ENCODE assay signal across 20 cellular contexts in genomic region chr1:31746687-31747086, GRCh38. TPM values are rescaled to one million over a fixed set of nuclear protein-coding genes. Genes with fewer than 3 reads are reported as not detected.
DNase-seq lines count a peak whose midpoint lies in the region; ATAC-seq, FAIRE-seq and TF ChIP-seq lines count a peak whose summit lies in the region.
"Had no signal": no experiment of that assay in that cellular context is flagged by ENCODE, and none has a peak within 500 bp of the region (broad histone marks: within the 10 kb centered on the region; RNA-seq: fewer than 3 reads in every experiment).

No MANE protein-coding gene starts in this region.

- peaks cover 7% of the 10 kb centered on the region for H3K27me3 ChIP-seq in left ventricle myocardium inferior (ENCODE audit: low read depth)
- H3K27me3 ChIP-seq in hepatocyte = no peaks in the 10 kb centered on the region
- H3K27me3 ChIP-seq in uterus = no peaks in the 10 kb centered on the region
- H3K27me3 ChIP-seq: foreskin keratinocyte, SJCRH30 had no signal

- H3K27ac ChIP-seq in left ventricle myocardium inferior (replicated peaks) (no peak overlapping the region), hepatocyte (peak overlapping the region; percentile 40), uterus (no peak overlapping the region)
- H3K27ac ChIP-seq: foreskin keratinocyte, SJCRH30, upper lobe of left lung had no signal

- H3K4me1 Mint-ChIP-seq in activated T-helper 17 cell treated with anti-CD3 and anti-CD28 coated beads, Interleukin-2, amount 50 U/mL, for 72 hours = peaks cover 20% of the 10 kb centered on the region
- peaks cover 18% of the 10 kb centered on the region for H3K4me1 Mint-ChIP-seq in MCF 10A (ENCODE audit: insufficient read depth, unreplicated experiment)

- H3K4me3 Mint-ChIP-seq in activated T-helper 17 cell treated with anti-CD3 and anti-CD28 coated beads, Interleukin-2, amount 50 U/mL, for 72 hours = peak overlapping the region; percentile 9
- no peak overlapping the region for H3K4me3 Mint-ChIP-seq in MCF 10A (ENCODE audit: unreplicated experiment)
- H3K4me3 Mint-ChIP-seq: stimulated activated naive CD8-positive, alpha-beta T cell treated with anti-CD3 and anti-CD28 coated beads, Interleukin-15, amount 100 ng/mL, for 72 hours; T-helper 17 cell had no signal

- WGBS in hepatocyte (ENCODE audit: low lambda C conversion rate, missing lambda C conversion rate) = 48% methylated on average over 7 of the region's 7 CpGs

- H3K9me2 ChIP-seq in hepatocyte (replicated peaks; ENCODE audit: insufficient read depth) = no peaks in the 10 kb centered on the region

- TF ChIP-seq CTCF in left ventricle myocardium inferior (IDR thresholded peaks at IDR 0.05; ENCODE audit: borderline replicate concordance) (no peak), hepatocyte (IDR thresholded peaks at IDR 0.05; ENCODE audit: poor library complexity) (no peak), uterus (IDR thresholded peaks at IDR 0.05) (no peak), MCF 10A (IDR thresholded peaks at IDR 0.05; ENCODE audit: unreplicated experiment) (no peak)

- H3K9me3 ChIP-seq in left ventricle myocardium inferior (replicated peaks) = no peaks in the 10 kb centered on the region
- H3K9me3 ChIP-seq in hepatocyte (ENCODE audit: low read depth) = no peaks in the 10 kb centered on the region
- H3K9me3 ChIP-seq in uterus = no peaks in the 10 kb centered on the region
- H3K9me3 ChIP-seq: mucosa of descending colon, SJCRH30, upper lobe of left lung had no signal

- DNase-seq in Right ventricle myocardium inferior (ENCODE audit: missing footprints) = no peak
- no peak for DNase-seq in left ventricle myocardium inferior
- DNase-seq in hepatocyte (ENCODE audit: low spot score) = no peak
- DNase-seq in epidermal melanocyte (ENCODE audit: insufficient read length, low spot score) = no peak
- DNase-seq in uterus = no peak
- DNase-seq in HTR-8/SVneo (ENCODE audit: insufficient read length, low spot score) = no peak
- no peak for DNase-seq in MCF 10A (ENCODE audit: unreplicated experiment)
- DNase-seq: foreskin keratinocyte; MM.1S; mucosa of descending colon; NCI-H524 treated with DMSO at 0.1 percent for 48 hours; OCI-M1; SJCRH30; stimulated activated naive CD8-positive, alpha-beta T cell treated with anti-CD3 and anti-CD28 coated beads, Interleukin-15, amount 100 ng/mL, for 72 hours; T-helper 17 cell; upper lobe of left lung had no signal

- H3K4me1 ChIP-seq in left ventricle myocardium inferior = peaks cover 62% of the 10 kb centered on the region
- peaks cover 50% of the 10 kb centered on the region for H3K4me1 ChIP-seq in hepatocyte (ENCODE audit: insufficient read depth)
- H3K4me1 ChIP-seq in uterus = no peaks in the 10 kb centered on the region
- H3K4me1 ChIP-seq: foreskin keratinocyte, upper lobe of left lung had no signal

- no peaks in the 10 kb centered on the region for H3K79me2 ChIP-seq in hepatocyte

- H3K4me3 ChIP-seq in left ventricle myocardium inferior = no peak overlapping the region
- H3K4me3 ChIP-seq in hepatocyte = no peak overlapping the region
- no peak overlapping the region for H3K4me3 ChIP-seq in uterus
- H3K4me3 ChIP-seq: mucosa of descending colon, SJCRH30, upper lobe of left lung had no signal

- H3K36me3 ChIP-seq in left ventricle myocardium inferior = no peaks in the 10 kb centered on the region
- H3K36me3 ChIP-seq in hepatocyte (replicated peaks; ENCODE audit: insufficient read depth, low read depth) = no peaks in the 10 kb centered on the region
- H3K36me3 ChIP-seq in uterus = no peaks in the 10 kb centered on the region
- H3K36me3 ChIP-seq: SJCRH30, upper lobe of left lung had no signal

- H2AFZ ChIP-seq in hepatocyte = no peak overlapping the region

- no peak for FAIRE-seq in HTR-8/SVneo (lab: Jason Lieb, UNC)
- FAIRE-seq: GM19239, HepG2 had no signal

- no peak for TF ChIP-seq POLR2A in uterus (IDR thresholded peaks at IDR 0.05)

- no peaks in the 10 kb centered on the region for H3K36me3 Mint-ChIP-seq in activated T-helper 17 cell treated with anti-CD3 and anti-CD28 coated beads, Interleukin-2, amount 50 U/mL, for 72 hours (ENCODE audit: low read depth)
- no peaks in the 10 kb centered on the region for H3K36me3 Mint-ChIP-seq in MCF 10A (ENCODE audit: insufficient read depth, unreplicated experiment)

- POLR2A ChIA-PET in MCF 10A (lab: Yijun Ruan, JAX) = interaction anchor here (1.0 kb wide), 1 partner anchor 12 kb away, joined by 3 read pairs; no protein-coding TSS in a partner anchor

- peak overlapping the region; percentile 45 for H3K27ac Mint-ChIP-seq in activated T-helper 17 cell treated with anti-CD3 and anti-CD28 coated beads, Interleukin-2, amount 50 U/mL, for 72 hours
- H3K27ac Mint-ChIP-seq in MCF 10A (ENCODE audit: low read depth, unreplicated experiment) = no peak overlapping the region
- H3K27ac Mint-ChIP-seq: T-helper 17 cell had no signal

- H3K9me3 Mint-ChIP-seq in activated T-helper 17 cell treated with anti-CD3 and anti-CD28 coated beads, Interleukin-2, amount 50 U/mL, for 72 hours = no peaks in the 10 kb centered on the region
- H3K9me3 Mint-ChIP-seq in MCF 10A (ENCODE audit: unreplicated experiment) = no peaks in the 10 kb centered on the region
- H3K9me3 Mint-ChIP-seq: stimulated activated naive CD8-positive, alpha-beta T cell treated with anti-CD3 and anti-CD28 coated beads, Interleukin-15, amount 100 ng/mL, for 72 hours had no signal

- CTCF ChIA-PET in MCF 10A (lab: Yijun Ruan, JAX) = interaction anchor here (1.0 to 4.1 kb wide), 17 partner anchors 12 to 217 kb away, joined by 3 to 96 read pairs (median 5); no protein-coding TSS in a partner anchor

- H3K4me2 ChIP-seq in hepatocyte = no peak overlapping the region

- ATAC-seq in Right ventricle myocardium inferior = peak; percentile 23
- ATAC-seq in activated T-helper 17 cell treated with anti-CD3 and anti-CD28 coated beads, Interleukin-2, amount 50 U/mL, for 72 hours (replicated peaks) = no peak
- ATAC-seq: foreskin keratinocyte; HepG2; mucosa of descending colon; stimulated activated naive CD8-positive, alpha-beta T cell treated with anti-CD3 and anti-CD28 coated beads, Interleukin-15, amount 100 ng/mL, for 72 hours; T-helper 17 cell had no signal

- BruUV-seq in MCF 10A (replicated peaks; lab: Mats Ljungman, UMichigan) = no TSS peak

- intact Hi-C loops in Right ventricle myocardium inferior (cut with DNase I) (no loop called here), left ventricle myocardium inferior (cut with micrococcal nuclease) (no loop called here), uterus (cut with DNase I; ENCODE audit: low total_unique reads) (no loop called here), MCF 10A (cut with micrococcal nuclease) (no loop called here)

- peaks cover 5% of the 10 kb centered on the region for H3K27me3 Mint-ChIP-seq in activated T-helper 17 cell treated with anti-CD3 and anti-CD28 coated beads, Interleukin-2, amount 50 U/mL, for 72 hours
- no peaks in the 10 kb centered on the region for H3K27me3 Mint-ChIP-seq in MCF 10A (ENCODE audit: insufficient read depth, unreplicated experiment)

- H4K20me1 ChIP-seq in hepatocyte (ENCODE audit: insufficient read depth, poor library complexity, severe bottlenecking) = no peaks in the 10 kb centered on the region

RNA-seq across cellular contexts. Expression of gene ADGRB2, which starts 17.5 kb away (rescaled TPM):
- total RNA-seq in Right ventricle myocardium inferior (16.1 TPM), left ventricle myocardium inferior (12.1 TPM), hepatocyte (6.0 and 10.5 TPM in 2 replicates), uterus (10 to 100 TPM in 1 of 4 donors, 1 to 10 TPM in 1, under 1 TPM in 1, not detected in 1; 0.77 to 31.0 (median 3.7) TPM), MCF 10A (2022) (1.5 and 1.7 TPM in 2 replicates)
- total RNA-seq in activated T-helper 17 cell treated with anti-CD3 and anti-CD28 coated beads, Interleukin-2, amount 50 U/mL, for 72 hours = 1 to 10 TPM in 1 of 2 donors, under 1 TPM in 1; 0.24 to 4.5 TPM
- polyA plus RNA-seq in hepatocyte = 7.7 and 7.8 TPM in 2 replicates

RNA-seq across cellular contexts. Expression of gene COL16A1, which starts 42.9 kb away (rescaled TPM):
- total RNA-seq in Right ventricle myocardium inferior (12.7 TPM), left ventricle myocardium inferior (18.3 TPM), hepatocyte (95.1 and 127 TPM in 2 replicates), uterus (100 to 1,000 TPM in 3 of 4 donors, 10 to 100 TPM in 1; 76.5 to 292 (median 177) TPM), MCF 10A (2022) (42.1 and 49.1 TPM in 2 replicates)
- total RNA-seq in activated T-helper 17 cell treated with anti-CD3 and anti-CD28 coated beads, Interleukin-2, amount 50 U/mL, for 72 hours = not detected
- polyA plus RNA-seq in hepatocyte = 90.2 and 116 TPM in 2 replicates
- total RNA-seq: activated CD8-positive, alpha-beta memory T cell treated with anti-CD3 and anti-CD28 coated beads for 36 hours; T-helper 17 cell had no signal

Comparison
In these comparisons a context has a peak if more than half of its experiments do, and no peak if none do; other contexts are left out.
1. RNA of gene COL16A1, which starts 42.9 kb away (total RNA-seq): 76.5 to 292 TPM in uterus, 95.1 to 127 TPM in hepatocyte, 42.1 to 49.1 TPM in MCF 10A, 18.3 TPM in left ventricle myocardium inferior (single experiment) and 12.7 TPM in Right ventricle myocardium inferior (single experiment); not detected in activated T-helper 17 cell treated with anti-CD3 and anti-CD28 coated beads, Interleukin-2, amount 50 U/mL, for 72 hours; every median in the first group is over 10 times any median in the second.